Comparison of ENCODE assay signal across 20 cellular contexts in the genomic region with DNA sequence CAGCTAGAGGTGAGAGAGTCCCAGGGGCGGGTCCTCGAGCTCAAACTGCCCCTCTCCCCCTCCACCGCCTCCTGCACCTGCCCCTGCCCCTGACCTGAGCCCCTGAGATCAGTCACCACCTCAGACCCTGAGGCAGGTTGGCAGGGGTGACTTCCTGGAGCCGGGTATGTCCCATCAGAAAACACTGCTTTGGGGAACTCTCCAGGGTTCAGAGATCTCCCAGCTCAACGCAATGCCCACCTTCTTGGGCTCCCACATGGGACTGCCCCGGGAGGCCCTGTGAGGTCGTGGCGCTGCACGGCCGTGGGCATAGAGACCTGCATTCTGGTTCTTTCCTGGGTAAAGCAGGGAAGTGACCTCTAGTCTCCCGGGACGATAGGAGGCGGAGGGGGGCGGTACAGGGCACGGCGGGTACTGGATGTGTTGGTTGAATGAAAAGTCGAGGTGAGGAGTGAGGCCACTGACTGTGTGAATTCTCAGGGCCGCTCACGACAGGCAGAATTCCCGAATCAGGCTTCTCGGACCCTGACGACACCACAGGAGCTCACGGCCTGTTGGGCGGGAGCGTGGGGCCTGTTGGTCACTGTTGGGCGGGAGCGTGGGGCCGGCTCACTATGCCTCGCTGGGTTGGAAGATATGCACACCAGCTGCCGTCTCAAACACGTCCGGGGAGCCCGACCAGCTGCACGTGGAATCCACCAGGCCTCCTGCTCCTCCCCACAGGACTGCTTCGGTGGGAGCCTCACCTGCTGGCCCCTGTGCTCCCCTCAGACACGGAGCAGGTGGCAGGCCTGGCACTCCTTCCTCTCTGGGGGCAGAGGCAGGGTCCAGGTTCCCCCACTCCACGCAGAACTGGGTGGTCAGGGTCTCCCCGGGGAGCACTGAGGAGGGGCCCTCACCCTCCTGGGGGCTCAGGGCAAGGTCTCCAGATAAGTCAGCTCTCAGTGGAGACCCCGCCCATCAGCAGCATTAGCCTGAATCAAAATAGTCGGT.
DNase-seq lines count a peak whose midpoint lies in the region; ATAC-seq and TF ChIP-seq lines count a peak whose summit lies in the region.
"Had no signal": no experiment of that assay in that cellular context is flagged by ENCODE, and none has a peak within 500 bp of the region (broad histone marks: within the 10 kb centered on the region; RNA-seq: fewer than 3 reads in every experiment).

No MANE protein-coding gene starts in this region.

- H3K9me3 Mint-ChIP-seq in activated CD8-positive, alpha-beta T cell treated with anti-CD3 and anti-CD28 coated beads, Interleukin-2, amount 10 ng/mL, durations not matched to agents 7 days and 5 days (ENCODE audit: insufficient read depth), result no peaks in the 10 kb centered on the region
- no peaks in the 10 kb centered on the region for H3K9me3 Mint-ChIP-seq in activated CD8-positive, alpha-beta T cell treated with anti-CD3 and anti-CD28 coated beads for 36 hours

- no peak for ATAC-seq in activated CD8-positive, alpha-beta T cell treated with anti-CD3 and anti-CD28 coated beads, Interleukin-2, amount 10 ng/mL, durations not matched to agents 7 days and 5 days
- ATAC-seq in activated CD8-positive, alpha-beta T cell treated with anti-CD3 and anti-CD28 coated beads for 36 hours, result no peak
- ATAC-seq in HCT116, result peak; percentile 11; the same call in 1 of the 2 replicates
- ATAC-seq: GM12878, HepG2 had no signal

- no peak for TF ChIP-seq CTCF in activated CD8-positive, alpha-beta T cell treated with anti-CD3 and anti-CD28 coated beads for 36 hours (IDR thresholded peaks at IDR 0.05)
- TF ChIP-seq CTCF in HCT116 (IDR thresholded peaks at IDR 0.05 in 2 of 3, conservative IDR thresholded peaks at IDR 0.05 in 1 of 3; ENCODE audit: borderline replicate concordance in 1 of 3, insufficient read depth in 1 of 3, low read depth in 2 of 3, low read length in 2 of 3) (no peak), PC-9 (conservative IDR thresholded peaks at IDR 0.05) (no peak)

- no peak overlapping the region for H3K9ac ChIP-seq in HCT116 (ENCODE audit: low read length)
- H3K9ac ChIP-seq: GM23248 had no signal

- no peak overlapping the region for H3K27ac ChIP-seq in HCT116 (ENCODE audit: low read depth, low read length)
- no peak overlapping the region for H3K27ac ChIP-seq in PC-9
- H3K27ac ChIP-seq: GM23248, RWPE1 had no signal

- CTCF ChIA-PET in activated CD8-positive, alpha-beta T cell treated with anti-CD3 and anti-CD28 coated beads, Interleukin-2, amount 10 ng/mL, durations not matched to agents 7 days and 5 days (lab: Charles Lee), result no interaction called here
- CTCF ChIA-PET in activated CD8-positive, alpha-beta T cell treated with anti-CD3 and anti-CD28 coated beads for 36 hours (lab: Charles Lee), result no interaction called here
- CTCF ChIA-PET in HCT116 (lab: Charles Lee) (no interaction called here), PC-9 (lab: Charles Lee) (no interaction called here)

- no peak for TF ChIP-seq POLR2A in HCT116 (IDR thresholded peaks at IDR 0.05; ENCODE audit: borderline replicate concordance, extremely low read depth, insufficient read depth, insufficient read length)

- no peak overlapping the region for H3K4me3 ChIP-seq in HCT116 (replicated peaks in 1 of 2; ENCODE audit: low read depth in 1 of 2, low read length in 2 of 2)
- no peak overlapping the region for H3K4me3 ChIP-seq in PC-9
- H3K4me3 ChIP-seq: GM12878, GM23248 had no signal

- H3K27me3 ChIP-seq in HCT116 (ENCODE audit: insufficient read depth, low read length), result peaks cover 41% of the 10 kb centered on the region
- peaks cover 95% of the 10 kb centered on the region for H3K27me3 ChIP-seq in PC-9 (ENCODE audit: insufficient read depth, low read depth)

- H3K9me2 ChIP-seq in HCT116 (ENCODE audit: insufficient read depth), result no peaks in the 10 kb centered on the region
- H3K9me2 ChIP-seq in PC-9 (ENCODE audit: insufficient read depth), result no peaks in the 10 kb centered on the region

- H3K27me3 Mint-ChIP-seq in activated CD8-positive, alpha-beta T cell treated with anti-CD3 and anti-CD28 coated beads, Interleukin-2, amount 10 ng/mL, durations not matched to agents 7 days and 5 days (ENCODE audit: low read depth), result no peaks in the 10 kb centered on the region
- H3K27me3 Mint-ChIP-seq in activated CD8-positive, alpha-beta T cell treated with anti-CD3 and anti-CD28 coated beads for 36 hours, result peaks cover 5% of the 10 kb centered on the region

- no peak overlapping the region for H3K4me3 Mint-ChIP-seq in activated CD8-positive, alpha-beta T cell treated with anti-CD3 and anti-CD28 coated beads, Interleukin-2, amount 10 ng/mL, durations not matched to agents 7 days and 5 days
- no peak overlapping the region for H3K4me3 Mint-ChIP-seq in activated CD8-positive, alpha-beta T cell treated with anti-CD3 and anti-CD28 coated beads for 36 hours
- H3K4me3 Mint-ChIP-seq: CD4-positive, CD25-positive, alpha-beta regulatory T cell had no signal

- no TSS peak for BruUV-seq in HCT116 (replicated peaks; lab: Mats Ljungman, UMichigan)
- BruUV-seq in PC-9 (replicated peaks; lab: Mats Ljungman, UMichigan), result no TSS peak

- RAD21 ChIA-PET in HCT116 (lab: Charles Lee; ENCODE audit: low non-redundant PET in 1 of 2, low total read pairs in 2 of 2, uncharacterized antibody in 2 of 2, unreplicated experiment in 2 of 2), result no interaction called here

- no peak overlapping the region for H3K27ac Mint-ChIP-seq in activated CD8-positive, alpha-beta T cell treated with anti-CD3 and anti-CD28 coated beads, Interleukin-2, amount 10 ng/mL, durations not matched to agents 7 days and 5 days
- H3K27ac Mint-ChIP-seq in activated CD8-positive, alpha-beta T cell treated with anti-CD3 and anti-CD28 coated beads for 36 hours, result no peak overlapping the region

- POLR2A ChIA-PET in activated CD8-positive, alpha-beta T cell treated with anti-CD3 and anti-CD28 coated beads, Interleukin-2, amount 10 ng/mL, durations not matched to agents 7 days and 5 days (lab: Charles Lee), result no interaction called here
- POLR2A ChIA-PET in activated CD8-positive, alpha-beta T cell treated with anti-CD3 and anti-CD28 coated beads for 36 hours (lab: Charles Lee), result no interaction called here
- POLR2A ChIA-PET in HCT116 (lab: Charles Lee) (no interaction called here), PC-9 (lab: Charles Lee; ENCODE audit: unreplicated experiment) (no interaction called here)

- H3K4me1 Mint-ChIP-seq in activated CD8-positive, alpha-beta T cell treated with anti-CD3 and anti-CD28 coated beads, Interleukin-2, amount 10 ng/mL, durations not matched to agents 7 days and 5 days (ENCODE audit: low read depth), result no peaks in the 10 kb centered on the region
- no peaks in the 10 kb centered on the region for H3K4me1 Mint-ChIP-seq in activated CD8-positive, alpha-beta T cell treated with anti-CD3 and anti-CD28 coated beads for 36 hours (ENCODE audit: low read depth)

- no peaks in the 10 kb centered on the region for H3K9me3 ChIP-seq in HCT116 (ENCODE audit: control insufficient read depth in 1 of 2, insufficient read depth in 1 of 2, low read depth in 1 of 2, low read length in 2 of 2)
- H3K9me3 ChIP-seq in PC-9 (ENCODE audit: insufficient read depth, low read depth), result no peaks in the 10 kb centered on the region
- H3K9me3 ChIP-seq: Caco-2 had no signal

- H3F3A ChIP-seq in PC-9 (ENCODE audit: insufficient read depth, low read depth), result no peaks in the 10 kb centered on the region

- intact Hi-C loops in activated CD8-positive, alpha-beta T cell treated with anti-CD3 and anti-CD28 coated beads for 36 hours (cut with micrococcal nuclease), result no loop called here
- intact Hi-C loops in HCT116 (cut with micrococcal nuclease) (no loop called here), PC-9 (cut with micrococcal nuclease; ENCODE audit: unreplicated experiment) (no loop called here)

- no peaks in the 10 kb centered on the region for H3K36me3 Mint-ChIP-seq in activated CD8-positive, alpha-beta T cell treated with anti-CD3 and anti-CD28 coated beads, Interleukin-2, amount 10 ng/mL, durations not matched to agents 7 days and 5 days (ENCODE audit: low read depth)
- no peaks in the 10 kb centered on the region for H3K36me3 Mint-ChIP-seq in activated CD8-positive, alpha-beta T cell treated with anti-CD3 and anti-CD28 coated beads for 36 hours (ENCODE audit: low read depth)
- H3K36me3 Mint-ChIP-seq: CD4-positive, CD25-positive, alpha-beta regulatory T cell had no signal

- H3K36me3 ChIP-seq in HCT116 (ENCODE audit: control insufficient read depth in 1 of 2, insufficient read depth in 2 of 2, low read length in 2 of 2) (no peaks in the 10 kb centered on the region), PC-9 (ENCODE audit: low read depth) (no peaks in the 10 kb centered on the region)

- H3K4me2 ChIP-seq in HCT116 (ENCODE audit: low read length) (no peak overlapping the region), PC-9 (no peak overlapping the region)

- H3K79me2 ChIP-seq in HCT116 (ENCODE audit: insufficient read depth, low read length) (no peaks in the 10 kb centered on the region), PC-9 (ENCODE audit: low read depth) (no peaks in the 10 kb centered on the region)

- no peak for TF ChIP-seq RAD21 in HCT116 (IDR thresholded peaks at IDR 0.05; ENCODE audit: low read depth)

- H2AFZ ChIP-seq in HCT116 (ENCODE audit: low read depth, low read length, poor library complexity, severe bottlenecking) (no peak overlapping the region), PC-9 (no peak overlapping the region)
- H2AFZ ChIP-seq: GM23248 had no signal

- H3K4me1 ChIP-seq in HCT116 (ENCODE audit: control insufficient read depth in 1 of 2, insufficient read depth in 2 of 2, low read length in 2 of 2) (no peaks in the 10 kb centered on the region; a peak in 2 of 4 replicates), PC-9 (replicated peaks; ENCODE audit: insufficient read depth) (no peaks in the 10 kb centered on the region)
- H3K4me1 ChIP-seq: Caco-2 had no signal

- H4K20me1 ChIP-seq in HCT116 (ENCODE audit: insufficient read depth) (no peaks in the 10 kb centered on the region), PC-9 (ENCODE audit: insufficient read depth) (no peaks in the 10 kb centered on the region)

- DNase-seq in activated CD8-positive, alpha-beta T cell treated with anti-CD3 and anti-CD28 coated beads, Interleukin-2, amount 10 ng/mL, durations not matched to agents 7 days and 5 days, result peak; percentile 9
- no peak for DNase-seq in activated CD8-positive, alpha-beta T cell treated with anti-CD3 and anti-CD28 coated beads for 36 hours
- DNase-seq in HCT116 (ENCODE audit: low read depth, low spot score) (no peak), mesenteric fat pad (ENCODE audit: low spot score) (peak; percentile 80), ureter (ENCODE audit: low spot score) (peak; percentile 37), GM19238 (ENCODE audit: insufficient read length, low spot score) (no peak), ecto neural progenitor cell (ENCODE audit: low spot score) (no peak), PC-9 (no peak)
- DNase-seq: 8988T; CD4-positive, CD25-positive, alpha-beta regulatory T cell; GDM1; GM23248; KBM-7; NCI-H510A treated with DMSO at 0.1 percent for 48 hours; NCI-H774; SIG-M5 had no signal

TF ChIP-seq in HCT116, 20 proteins besides CTCF, POLR2A, EP300 and RAD21 (continues in another document):
- TF ChIP-seq JUND (IDR thresholded peaks at IDR 0.05) (no peak), POLR2AphosphoS5 (IDR thresholded peaks at IDR 0.05; ENCODE audit: low read depth, low read length) (no peak), SRF (IDR thresholded peaks at IDR 0.05; ENCODE audit: low read depth) (no peak), FOSL1 (IDR thresholded peaks at IDR 0.05; ENCODE audit: low read depth) (no peak), EZH2 (IDR thresholded peaks at IDR 0.05) (no peak)

Comparison
In these comparisons a context has a peak if more than half of its experiments do, and no peak if none do; other contexts are left out.
1. DNase-seq: peak in activated CD8-positive, alpha-beta T cell treated with anti-CD3 and anti-CD28 coated beads, Interleukin-2, amount 10 ng/mL, durations not matched to agents 7 days and 5 days (single experiment), mesenteric fat pad (single experiment) and ureter (single experiment); none in activated CD8-positive, alpha-beta T cell treated with anti-CD3 and anti-CD28 coated beads for 36 hours (single experiment), HCT116 (single experiment), GM19238 (single experiment), ecto neural progenitor cell (single experiment) and PC-9 (0 of 2).